26 cellular contexts compared by ENCODE assay signal in genomic region chr2:102795641-102796040, GRCh38.
"Had no signal": no experiment of that assay in that cellular context is flagged by ENCODE, and none has a peak within 500 bp of the region (broad histone marks: within the 10 kb centered on the region; RNA-seq: fewer than 3 reads in every experiment).

No MANE protein-coding gene starts in this region.

- H3K9ac ChIP-seq: KMS-11 had no signal

- H3K4me1 Mint-ChIP-seq: activated CD4-positive, alpha-beta T cell treated with anti-CD3 and anti-CD28 coated beads, Interleukin-2, amount 10 ng/mL, durations not matched to agents 7 days and 5 days; activated T-helper 17 cell treated with anti-CD3 and anti-CD28 coated beads, Interleukin-2, amount 50 U/mL, for 72 hours had no signal

- FAIRE-seq: astrocyte had no signal

- ATAC-seq: activated T-helper 17 cell treated with anti-CD3 and anti-CD28 coated beads, Interleukin-2, amount 50 U/mL, for 72 hours; Panc1 had no signal

- H3K27me3 Mint-ChIP-seq: activated CD4-positive, alpha-beta memory T cell treated with anti-CD3 and anti-CD28 coated beads for 36 hours; activated CD4-positive, alpha-beta T cell treated with anti-CD3 and anti-CD28 coated beads, Interleukin-2, amount 10 ng/mL, durations not matched to agents 7 days and 5 days; activated naive CD8-positive, alpha-beta T cell; activated T-helper 17 cell treated with anti-CD3 and anti-CD28 coated beads, Interleukin-2, amount 50 U/mL, for 72 hours had no signal

- H3K4me3 Mint-ChIP-seq: activated CD4-positive, alpha-beta memory T cell treated with anti-CD3 and anti-CD28 coated beads for 36 hours; activated CD4-positive, alpha-beta T cell treated with anti-CD3 and anti-CD28 coated beads, Interleukin-2, amount 10 ng/mL, durations not matched to agents 7 days and 5 days; activated naive CD4-positive, alpha-beta T cell treated with anti-CD3 and anti-CD28 coated beads for 36 hours; activated naive CD8-positive, alpha-beta T cell; activated T-helper 17 cell treated with anti-CD3 and anti-CD28 coated beads, Interleukin-2, amount 50 U/mL, for 72 hours; brain had no signal

- H3K4me2 ChIP-seq: KMS-11 had no signal

- H3K27ac Mint-ChIP-seq: activated CD4-positive, alpha-beta memory T cell treated with anti-CD3 and anti-CD28 coated beads for 36 hours; activated CD4-positive, alpha-beta T cell treated with anti-CD3 and anti-CD28 coated beads, Interleukin-2, amount 10 ng/mL, durations not matched to agents 7 days and 5 days; activated naive CD4-positive, alpha-beta T cell treated with anti-CD3 and anti-CD28 coated beads for 36 hours; activated naive CD8-positive, alpha-beta T cell; activated T-helper 17 cell treated with anti-CD3 and anti-CD28 coated beads, Interleukin-2, amount 50 U/mL, for 72 hours had no signal

- H3K27ac ChIP-seq: KMS-11 had no signal

- DNase-seq: activated CD4-positive, alpha-beta memory T cell treated with anti-CD3 and anti-CD28 coated beads for 36 hours; activated CD4-positive, alpha-beta T cell treated with anti-CD3 and anti-CD28 coated beads, Interleukin-2, amount 10 ng/mL, durations not matched to agents 7 days and 5 days; activated CD4-positive, CD25-positive, alpha-beta regulatory T cell; activated CD8-positive, alpha-beta memory T cell treated with anti-CD3 and anti-CD28 coated beads for 24 hours; activated gamma-delta T cell; activated naive CD4-positive, alpha-beta T cell treated with anti-CD3 and anti-CD28 coated beads for 36 hours; activated T-cell treated with anti-CD3 and anti-CD28 coated beads, Interleukin-2, amount 50 U/mL, for 48 hours; amygdala; NCI-H1417 treated with DMSO at 0.1 percent for 48 hours; NCI-H1694; NCI-H2029; NCI-H2107; NCI-H2171 treated with DMSO at 0.1 percent for 48 hours; NCI-H226; NCI-H526 treated with DMSO at 0.1 percent for 48 hours; NCI-H82; RPMI8226; SHP77; T-helper 2 cell; T1000 had no signal
